ENCODE assay signal across 10 cellular contexts in genomic region chr6:109867009-109867969, GRCh38.
A peak's percentile ranks its signal among the peaks of the same experiment; 100 is the strongest.
DNase-seq lines count a peak whose midpoint lies in the region; ATAC-seq, FAIRE-seq and TF ChIP-seq lines count a peak whose summit lies in the region.
"Had no signal": no experiment of that assay in that cellular context is flagged by ENCODE, and none has a peak within 500 bp of the region (broad histone marks: within the 10 kb centered on the region; RNA-seq: fewer than 3 reads in every experiment).

No MANE protein-coding gene starts in this region.

- no peak overlapping the region for H3K4ac ChIP-seq in neuronal stem cell (ENCODE audit: low read length)

- no peak overlapping the region for H4K8ac ChIP-seq in neuronal stem cell (ENCODE audit: low read depth, low read length)

- no peak overlapping the region for H2AK5ac ChIP-seq in neuronal stem cell (ENCODE audit: low read depth, low read length)

- no peaks in the 10 kb centered on the region for H3K9me3 ChIP-seq in BE2C
- H3K9me3 ChIP-seq in Panc1 (ENCODE audit: control insufficient read depth, insufficient read depth, low read depth, low read length) = no peaks in the 10 kb centered on the region
- H3K9me3 ChIP-seq in neuronal stem cell (replicated peaks in 1 of 2; ENCODE audit: control insufficient read depth in 2 of 2, insufficient read depth in 1 of 2, low read depth in 1 of 2, low read length in 2 of 2) = peaks cover 0 to 1% of the 10 kb centered on the region in 2 donors

- POLR2A ChIA-PET in Panc1 (lab: Charles Lee) = no interaction called here

- no peak overlapping the region for H3K4me2 ChIP-seq in neuronal stem cell (ENCODE audit: insufficient read depth, low read length, poor library complexity, severe bottlenecking)

- H3K9ac ChIP-seq in neuronal stem cell (ENCODE audit: low read depth, low read length, poor library complexity) = no peak overlapping the region

- CTCF ChIA-PET in Panc1 (lab: Charles Lee) = no interaction called here

- H2AFZ ChIP-seq in neuronal stem cell (ENCODE audit: low read length) = peak overlapping the region; percentile 57

- H2BK120ac ChIP-seq in neuronal stem cell (ENCODE audit: low read depth, low read length) = no peak overlapping the region

- BruUV-seq in Panc1 (replicated peaks; lab: Mats Ljungman, UMichigan) = no TSS peak

- peak; percentile 56 for DNase-seq in BE2C
- no peak for DNase-seq in Panc1 (ENCODE audit: low read depth, low spot score)
- peak in 1 of 2 donors; percentile 20 for DNase-seq in foreskin keratinocyte
- no peak for DNase-seq in neuronal stem cell (ENCODE audit: low spot score)
- no peak for DNase-seq in activated T-cell treated with anti-CD3 and anti-CD28 coated beads, Interleukin-2, amount 50 U/mL, for 1 hour
- no peak for DNase-seq in H54 (ENCODE audit: insufficient read length, low spot score)
- DNase-seq in activated naive CD4-positive, alpha-beta T cell (lab: John Stamatoyannopoulos, UW) = no peak
- DNase-seq: central memory CD4-positive, alpha-beta T cell; NCI-H2081 had no signal

- FAIRE-seq in H54 (lab: Jason Lieb, UNC) = no peak

- H3K4me1 ChIP-seq in BE2C (no peaks in the 10 kb centered on the region), Panc1 (ENCODE audit: control insufficient read depth, insufficient read depth, low read length) (no peaks in the 10 kb centered on the region), foreskin keratinocyte (no peaks in the 10 kb centered on the region), neuronal stem cell (ENCODE audit: control insufficient read depth in 2 of 2, insufficient read depth in 1 of 2, low read depth in 1 of 2, low read length in 2 of 2) (no peaks in the 10 kb centered on the region)

- no peak overlapping the region for H4K91ac ChIP-seq in neuronal stem cell (ENCODE audit: low read depth, low read length, poor library complexity)

- in situ Hi-C loops in Panc1 (cut with HindIII; ENCODE audit: low pct_unique_long_range_greater_than_20kb, low sequenced_read_pairs) = no loop called here

- H3K27me3 ChIP-seq in BE2C (no peaks in the 10 kb centered on the region), Panc1 (ENCODE audit: control insufficient read depth, insufficient read depth, low read length) (peaks cover 4% of the 10 kb centered on the region), foreskin keratinocyte (no peaks in the 10 kb centered on the region), neuronal stem cell (ENCODE audit: control insufficient read depth in 3 of 3, insufficient read depth in 3 of 3, low read depth in 1 of 3, low read length in 3 of 3) (no peaks in the 10 kb centered on the region)

- TF ChIP-seq CTCF in BE2C (IDR thresholded peaks at IDR 0.05; ENCODE audit: low read depth, low read length) (no peak), Panc1 (IDR thresholded peaks at IDR 0.05) (no peak), foreskin keratinocyte (conservative IDR thresholded peaks at IDR 0.05) (no peak)

- H3K4me3 ChIP-seq in BE2C (ENCODE audit: low read depth, low read length) (peak overlapping the region; percentile 26; the same call in 1 of the 2 replicates), Panc1 (ENCODE audit: low read depth in 2 of 2, low read length in 2 of 2) (no peak overlapping the region), neuronal stem cell (ENCODE audit: low read length in 2 of 2) (no peak overlapping the region)

- peak; percentile 48; the same call in 1 of the 2 replicates for ATAC-seq in Panc1
- peak; percentile 25 for ATAC-seq in foreskin keratinocyte
- no peak for ATAC-seq in HG02759 (IDR thresholded peaks at IDR 0.05; ENCODE audit: unreplicated experiment)

- no peak overlapping the region for H3K18ac ChIP-seq in neuronal stem cell (ENCODE audit: low read length)

- intact Hi-C loops in Panc1 (cut with micrococcal nuclease; ENCODE audit: unreplicated experiment) = loop anchor here (10.0 kb wide), 1 partner anchor 162 kb away; no protein-coding TSS in a partner anchor

- H3K36me3 ChIP-seq in BE2C (no peaks in the 10 kb centered on the region), Panc1 (ENCODE audit: control insufficient read depth, insufficient read depth, low read length) (no peaks in the 10 kb centered on the region), neuronal stem cell (replicated peaks in 1 of 2; ENCODE audit: control insufficient read depth in 2 of 2, insufficient read depth in 2 of 2, low read length in 2 of 2) (no peaks in the 10 kb centered on the region)

- H3K23ac ChIP-seq in neuronal stem cell (ENCODE audit: low read depth, low read length, poor library complexity) = no peak overlapping the region

- no peak for TF ChIP-seq POLR2A in H54 (IDR thresholded peaks at IDR 0.05; ENCODE audit: low read depth, low read length)

- H2BK5ac ChIP-seq in neuronal stem cell (ENCODE audit: low read length) = no peak overlapping the region

- H3K79me1 ChIP-seq in neuronal stem cell (ENCODE audit: low read depth, low read length) = no peaks in the 10 kb centered on the region

- H2BK12ac ChIP-seq in neuronal stem cell (ENCODE audit: low read length) = no peak overlapping the region

- H2BK15ac ChIP-seq in neuronal stem cell (ENCODE audit: low read length) = no peak overlapping the region

- H3K27ac ChIP-seq in Panc1 (ENCODE audit: low read length) (no peak overlapping the region), foreskin keratinocyte (no peak overlapping the region), neuronal stem cell (replicated peaks; ENCODE audit: low read length) (no peak overlapping the region)

- WGBS in neuronal stem cell (ENCODE audit: extremely low coverage in 2 of 2, insufficient read length in 2 of 2, insufficient replicate concordance in 1 of 2), 2 donors = no CpG with 5 or more reads among the region's 7 CpGs

- H3K14ac ChIP-seq in neuronal stem cell (ENCODE audit: low read length) = no peak overlapping the region
